Comparison of ENCODE assay signal across 27 cellular contexts in genomic region chr4:173426064-173426463, GRCh38. TPM values are rescaled to one million over a fixed set of nuclear protein-coding genes. Genes with fewer than 3 reads are reported as not detected.
DNase-seq lines count a peak whose midpoint lies in the region; ATAC-seq and TF ChIP-seq lines count a peak whose summit lies in the region.
"Had no signal": no experiment of that assay in that cellular context is flagged by ENCODE, and none has a peak within 500 bp of the region (broad histone marks: within the 10 kb centered on the region; RNA-seq: fewer than 3 reads in every experiment).

No MANE protein-coding gene starts in this region.

- no peak overlapping the region for H3K4me3 Mint-ChIP-seq in activated naive CD4-positive, alpha-beta T cell treated with anti-CD3 and anti-CD28 coated beads, Interleukin-2, amount 50 U/mL, for 24 hours
- peak overlapping the region; percentile 60 for H3K4me3 Mint-ChIP-seq in T-helper 1 cell treated with Interleukin-12 subunit alpha and Interleukin-12 subunit beta and Interleukin-4 antibody, amounts not matched to agents 30 μg/mL and 1 μg/mL, for 36 hours
- H3K4me3 Mint-ChIP-seq: immature natural killer cell had no signal

- TF ChIP-seq EP300 in upper lobe of left lung (IDR thresholded peaks at IDR 0.05) = no peak

- peak overlapping the region; percentile 17 for H3K27ac Mint-ChIP-seq in activated naive CD4-positive, alpha-beta T cell treated with anti-CD3 and anti-CD28 coated beads, Interleukin-2, amount 50 U/mL, for 24 hours
- H3K27ac Mint-ChIP-seq in activated naive CD4-positive, alpha-beta T cell treated with anti-CD3 and anti-CD28 coated beads, Interleukin-2, amount 50 U/mL, for 72 hours = peak overlapping the region in 1 of 2 donors; percentile 50
- H3K27ac Mint-ChIP-seq in T-helper 1 cell treated with Interleukin-12 subunit alpha and Interleukin-12 subunit beta and Interleukin-4 antibody, amounts not matched to agents 30 μg/mL and 1 μg/mL, for 36 hours = peak overlapping the region; percentile 71

- H3K27me3 ChIP-seq in fibroblast of lung (ENCODE audit: control insufficient read depth, insufficient read depth, low read length) (no peaks in the 10 kb centered on the region), tibial artery (no peaks in the 10 kb centered on the region), upper lobe of left lung (no peaks in the 10 kb centered on the region), upper lobe of right lung (no peaks in the 10 kb centered on the region), right atrium auricular region (no peaks in the 10 kb centered on the region)
- H3K27me3 ChIP-seq: adrenal gland, left lung, MG63, spleen had no signal

- no peak overlapping the region for H3K9ac ChIP-seq in fibroblast of lung (ENCODE audit: insufficient read depth, low read length)

- no peaks in the 10 kb centered on the region for H3K9me3 ChIP-seq in fibroblast of lung (ENCODE audit: control insufficient read depth, insufficient read depth, low read depth, low read length)
- H3K9me3 ChIP-seq in tibial artery = no peaks in the 10 kb centered on the region
- no peaks in the 10 kb centered on the region for H3K9me3 ChIP-seq in upper lobe of left lung
- no peaks in the 10 kb centered on the region for H3K9me3 ChIP-seq in upper lobe of right lung
- no peaks in the 10 kb centered on the region for H3K9me3 ChIP-seq in right atrium auricular region
- H3K9me3 ChIP-seq: adrenal gland, left lung had no signal

- no peaks in the 10 kb centered on the region for H4K20me1 ChIP-seq in fibroblast of lung (ENCODE audit: control insufficient read depth, extremely low read depth, insufficient read depth, low read length)

- no peak for TF ChIP-seq CTCF in fibroblast of lung (conservative IDR thresholded peaks at IDR 0.05 in 1 of 2, IDR thresholded peaks at IDR 0.05 in 1 of 2; ENCODE audit: low read depth in 1 of 2, low read length in 2 of 2)
- TF ChIP-seq CTCF in tibial artery (IDR thresholded peaks at IDR 0.05) = no peak
- no peak for TF ChIP-seq CTCF in upper lobe of left lung (IDR thresholded peaks at IDR 0.05)
- no peak for TF ChIP-seq CTCF in upper lobe of right lung (IDR thresholded peaks at IDR 0.05)
- TF ChIP-seq CTCF in right atrium auricular region (IDR thresholded peaks at IDR 0.05) = no peak

- H3K36me3 ChIP-seq in fibroblast of lung (ENCODE audit: control insufficient read depth, insufficient read depth, low read length) (no peaks in the 10 kb centered on the region), tibial artery (no peaks in the 10 kb centered on the region), upper lobe of left lung (no peaks in the 10 kb centered on the region), upper lobe of right lung (no peaks in the 10 kb centered on the region), right atrium auricular region (no peaks in the 10 kb centered on the region)
- H3K36me3 ChIP-seq: adrenal gland, left lung, MG63, spleen had no signal

- H2AFZ ChIP-seq in fibroblast of lung (ENCODE audit: low read length) = no peak overlapping the region

- H3K4me1 ChIP-seq in fibroblast of lung (ENCODE audit: control insufficient read depth, extremely low read depth, insufficient read depth, low read length) (peaks cover 12% of the 10 kb centered on the region), tibial artery (peaks cover 0 to 40% (median 6%) of the 10 kb centered on the region in 4 donors), upper lobe of left lung (no peaks in the 10 kb centered on the region), upper lobe of right lung (peaks cover 7% of the 10 kb centered on the region), right atrium auricular region (peaks cover 0 to 7% of the 10 kb centered on the region in 2 donors)
- H3K4me1 ChIP-seq: adrenal gland, left lung had no signal

- no peak for DNase-seq in activated naive CD4-positive, alpha-beta T cell treated with anti-CD3 and anti-CD28 coated beads, Interleukin-2, amount 50 U/mL, for 72 hours (ENCODE audit: low spot score in 2 of 2)
- DNase-seq in fibroblast of lung (ENCODE audit: low read depth in 2 of 2) = no peak
- DNase-seq in tibial artery = no peak
- DNase-seq in upper lobe of left lung = no peak
- DNase-seq in upper lobe of right lung = no peak
- DNase-seq in right atrium auricular region (ENCODE audit: low spot score) = no peak
- DNase-seq: activated CD4-positive, alpha-beta T cell treated with anti-CD3 and anti-CD28 coated beads, Interleukin-2, amount 50 U/mL, for 48 hours; activated T-cell treated with anti-CD3 and anti-CD28 coated beads, Interleukin-2, amount 50 U/mL, for 48 hours; adrenal gland; dermis blood vessel endothelial cell; DMS53; immature natural killer cell; left lung; NCI-H1417 treated with DMSO at 0.1 percent for 48 hours; NCI-H748 treated with DMSO at 0.1 percent for 48 hours; SHP77; spleen; substantia nigra had no signal

- WGBS in upper lobe of left lung, 2 donors = 85 to 87% methylated on average over 2 of the region's 2 CpGs

- no peaks in the 10 kb centered on the region for H3K36me3 Mint-ChIP-seq in activated naive CD4-positive, alpha-beta T cell treated with anti-CD3 and anti-CD28 coated beads, Interleukin-2, amount 50 U/mL, for 24 hours
- H3K36me3 Mint-ChIP-seq in activated naive CD4-positive, alpha-beta T cell treated with anti-CD3 and anti-CD28 coated beads, Interleukin-2, amount 50 U/mL, for 72 hours = no peaks in the 10 kb centered on the region
- H3K36me3 Mint-ChIP-seq in T-helper 1 cell treated with Interleukin-12 subunit alpha and Interleukin-12 subunit beta and Interleukin-4 antibody, amounts not matched to agents 30 μg/mL and 1 μg/mL, for 36 hours (ENCODE audit: low read depth) = peaks cover 6% of the 10 kb centered on the region
- H3K36me3 Mint-ChIP-seq: immature natural killer cell had no signal

- H3K27ac ChIP-seq in fibroblast of lung (ENCODE audit: insufficient read depth, low read length) (peak overlapping the region; percentile 68), tibial artery (peak overlapping the region; percentile 63 to 70), upper lobe of left lung (no peak overlapping the region), upper lobe of right lung (no peak overlapping the region), right atrium auricular region (no peak overlapping the region)
- H3K27ac ChIP-seq: HL-60, left lung had no signal

- no peaks in the 10 kb centered on the region for H3K79me2 ChIP-seq in fibroblast of lung (ENCODE audit: control insufficient read depth, insufficient read depth, low read length)

- TF ChIP-seq POLR2A in upper lobe of left lung (IDR thresholded peaks at IDR 0.05) = no peak

- no peaks in the 10 kb centered on the region for H3K27me3 Mint-ChIP-seq in activated naive CD4-positive, alpha-beta T cell treated with anti-CD3 and anti-CD28 coated beads, Interleukin-2, amount 50 U/mL, for 24 hours
- H3K27me3 Mint-ChIP-seq in T-helper 1 cell treated with Interleukin-12 subunit alpha and Interleukin-12 subunit beta and Interleukin-4 antibody, amounts not matched to agents 30 μg/mL and 1 μg/mL, for 36 hours (ENCODE audit: low read depth) = no peaks in the 10 kb centered on the region

- no peak for ATAC-seq in activated naive CD4-positive, alpha-beta T cell treated with anti-CD3 and anti-CD28 coated beads, Interleukin-2, amount 50 U/mL, for 72 hours
- ATAC-seq in upper lobe of left lung (ENCODE audit: low FRiP score in 2 of 2) (no peak), upper lobe of right lung (no peak)
- ATAC-seq: GM12878, left lung had no signal

- H3K4me1 Mint-ChIP-seq in activated naive CD4-positive, alpha-beta T cell treated with anti-CD3 and anti-CD28 coated beads, Interleukin-2, amount 50 U/mL, for 24 hours = peaks cover 19% of the 10 kb centered on the region
- H3K4me1 Mint-ChIP-seq in T-helper 1 cell treated with Interleukin-12 subunit alpha and Interleukin-12 subunit beta and Interleukin-4 antibody, amounts not matched to agents 30 μg/mL and 1 μg/mL, for 36 hours (ENCODE audit: low read depth) = peaks cover 21% of the 10 kb centered on the region

- H3K4me2 ChIP-seq in fibroblast of lung (ENCODE audit: extremely low read depth, insufficient read depth, low read length) = no peak overlapping the region

- no peak overlapping the region for H3K4me3 ChIP-seq in fibroblast of lung (replicated peaks in 1 of 4; ENCODE audit: control extremely low read depth in 1 of 4, insufficient read depth in 1 of 4, low read depth in 3 of 4, low read length in 4 of 4)
- H3K4me3 ChIP-seq in tibial artery = no peak overlapping the region
- H3K4me3 ChIP-seq in upper lobe of left lung = no peak overlapping the region
- no peak overlapping the region for H3K4me3 ChIP-seq in upper lobe of right lung
- H3K4me3 ChIP-seq in right atrium auricular region = no peak overlapping the region
- H3K4me3 ChIP-seq: adrenal gland, GM12878, left lung, MG63, spleen had no signal

- intact Hi-C loops in tibial artery (cut with DNase I; ENCODE audit: low total_unique reads) (no loop called here), upper lobe of right lung (cut with DNase I) (no loop called here)

- H3K9me3 Mint-ChIP-seq in activated naive CD4-positive, alpha-beta T cell treated with anti-CD3 and anti-CD28 coated beads, Interleukin-2, amount 50 U/mL, for 24 hours = no peaks in the 10 kb centered on the region
- H3K9me3 Mint-ChIP-seq in activated naive CD4-positive, alpha-beta T cell treated with anti-CD3 and anti-CD28 coated beads, Interleukin-2, amount 50 U/mL, for 72 hours = no peaks in the 10 kb centered on the region
- peaks cover 9% of the 10 kb centered on the region for H3K9me3 Mint-ChIP-seq in T-helper 1 cell treated with Interleukin-12 subunit alpha and Interleukin-12 subunit beta and Interleukin-4 antibody, amounts not matched to agents 30 μg/mL and 1 μg/mL, for 36 hours
- H3K9me3 Mint-ChIP-seq: immature natural killer cell had no signal

RNA-seq across cellular contexts. Expression of gene SCRG1, which starts 27.1 kb away (rescaled TPM):
- not detected for total RNA-seq in activated naive CD4-positive, alpha-beta T cell treated with anti-CD3 and anti-CD28 coated beads, Interleukin-2, amount 50 U/mL, for 72 hours
- total RNA-seq in fibroblast of lung = 0.17 and 1.0 TPM in 2 replicates
- 0.20 and 0.39 TPM in 2 replicates for polyA plus RNA-seq in fibroblast of lung
- polyA plus RNA-seq in fibroblast of lung (2012) = 0.17 and 0.19 TPM in 2 replicates
- polyA minus RNA-seq in fibroblast of lung (ENCODE audit: low replicate concordance) = not detected in 2 replicates
- total RNA-seq in upper lobe of left lung = under 1 TPM in 2 of 6 donors, not detected in 4; 0.09 to 0.27 TPM
- total RNA-seq in upper lobe of right lung = not detected
- under 1 TPM; 0.31 to 0.44 TPM for total RNA-seq in right atrium auricular region
- total RNA-seq: bronchial epithelial cell; endothelial cell of umbilical vein; GM12878; pulmonary artery endothelial cell; T-helper 1 cell treated with Interleukin-12 subunit alpha and Interleukin-12 subunit beta and Interleukin-4 antibody, amounts not matched to agents 30 ng/mL and 1 ng/mL, for 36 hours had no signal
- polyA plus RNA-seq: endothelial cell of umbilical vein had no signal

RNA-seq across cellular contexts. Expression of gene SAP30, which starts 55.3 kb away (rescaled TPM):
- total RNA-seq in activated naive CD4-positive, alpha-beta T cell treated with anti-CD3 and anti-CD28 coated beads, Interleukin-2, amount 50 U/mL, for 72 hours = 10 to 100 TPM; 19.0 to 21.7 TPM
- total RNA-seq in fibroblast of lung (33.4 and 101 TPM in 2 replicates), upper lobe of left lung (10 to 100 TPM; 15.0 to 39.8 (median 18.8) TPM), upper lobe of right lung (15.3 TPM), right atrium auricular region (10 to 100 TPM; 25.4 to 27.3 TPM)
- 32.5 and 33.6 TPM in 2 replicates for polyA plus RNA-seq in fibroblast of lung
- 30.3 and 33.9 TPM in 2 replicates for polyA plus RNA-seq in fibroblast of lung (2012)
- polyA minus RNA-seq in fibroblast of lung (ENCODE audit: low replicate concordance) = 1.1 TPM in 2 replicates

Comparison
In these comparisons a context has a peak if more than half of its experiments do, and no peak if none do; other contexts are left out.
1. H3K27ac ChIP-seq: peak in fibroblast of lung (single experiment) and tibial artery (2 of 2); none in upper lobe of left lung (0 of 4), upper lobe of right lung (single experiment) and right atrium auricular region (0 of 2).